Comparison of ENCODE assay signal across 8 cellular contexts in the genomic region with DNA sequence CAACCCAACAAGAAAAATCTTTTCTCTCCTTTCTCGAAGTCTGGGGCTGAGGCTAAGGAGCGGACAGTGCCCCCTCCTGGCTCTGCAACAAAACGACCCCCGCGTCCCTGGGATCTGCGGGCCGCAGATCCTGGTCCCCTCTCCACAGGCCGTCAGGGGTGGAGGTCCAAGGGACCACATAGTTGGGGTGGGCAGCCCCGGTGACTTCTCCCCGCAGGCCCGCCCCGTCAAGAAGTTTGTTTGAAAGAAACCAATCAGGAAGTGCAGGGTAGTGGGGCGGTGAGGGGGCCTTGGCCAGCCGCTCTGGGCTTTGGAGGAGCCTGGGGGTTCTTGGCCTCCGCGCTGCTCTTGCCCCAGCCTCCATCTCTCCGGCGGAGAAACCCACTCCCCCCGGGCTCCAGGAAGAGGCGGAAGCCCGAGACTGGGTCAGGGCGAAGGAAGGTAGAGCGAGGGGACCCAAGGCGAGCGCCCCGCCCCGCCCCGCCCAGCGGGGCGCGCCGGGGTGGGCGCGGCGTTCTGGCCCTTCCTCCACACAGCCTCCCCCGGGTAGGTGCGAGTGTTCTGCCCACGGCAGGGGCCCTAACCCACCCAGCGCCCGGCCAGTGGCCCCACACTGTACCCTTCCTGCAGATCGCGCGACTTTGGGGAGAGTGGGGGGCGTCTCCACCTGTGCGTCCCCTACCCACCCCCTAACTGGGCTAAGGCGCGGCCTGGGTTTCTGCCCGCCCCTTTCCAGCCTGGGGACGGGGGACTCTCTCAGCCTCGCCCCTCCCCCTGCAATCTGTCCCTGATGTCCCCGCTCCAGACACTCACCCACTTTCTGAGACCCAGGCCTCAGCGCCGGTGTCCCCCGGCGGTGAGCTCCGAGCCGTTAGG. TPM values are rescaled to one million over a fixed set of nuclear protein-coding genes. Genes with fewer than 3 reads are reported as not detected.
DNase-seq lines count a peak whose midpoint lies in the region; ATAC-seq and TF ChIP-seq lines count a peak whose summit lies in the region.

No MANE protein-coding gene starts in this region.

- ATAC-seq in activated naive CD8-positive, alpha-beta T cell treated with anti-CD3 and anti-CD28 coated beads, Interleukin-2, amount 10 ng/mL, durations not matched to agents 7 days and 5 days (ENCODE audit: low read depth), result peak; percentile 23
- no peak for ATAC-seq in GM18517 (IDR thresholded peaks at IDR 0.05; ENCODE audit: unreplicated experiment)

- no peaks in the 10 kb centered on the region for H3K9me3 ChIP-seq in hepatocyte (ENCODE audit: low read depth)
- no peaks in the 10 kb centered on the region for H3K9me3 ChIP-seq in skeletal muscle satellite cell (replicated peaks; ENCODE audit: low read length)

- H3K9ac ChIP-seq in skeletal muscle satellite cell (ENCODE audit: low read depth, low read length), result peak overlapping the region; percentile 69

- POLR2A ChIA-PET in activated naive CD8-positive, alpha-beta T cell treated with anti-CD3 and anti-CD28 coated beads, Interleukin-2, amount 10 ng/mL, durations not matched to agents 7 days and 5 days (lab: Charles Lee), result no interaction called here

- peaks cover 11% of the 10 kb centered on the region for H3K79me2 ChIP-seq in hepatocyte

- H3K36me3 Mint-ChIP-seq in activated naive CD8-positive, alpha-beta T cell treated with anti-CD3 and anti-CD28 coated beads, Interleukin-2, amount 10 ng/mL, durations not matched to agents 7 days and 5 days, result no peaks in the 10 kb centered on the region

- TF ChIP-seq CTCF in hepatocyte (IDR thresholded peaks at IDR 0.05; ENCODE audit: poor library complexity), result peak; percentile 65

- H3K9me2 ChIP-seq in hepatocyte (replicated peaks; ENCODE audit: insufficient read depth), result no peaks in the 10 kb centered on the region

- H3K27me3 ChIP-seq in hepatocyte (no peaks in the 10 kb centered on the region), skeletal muscle satellite cell (ENCODE audit: control insufficient read depth, insufficient read depth, low read length) (peaks cover 2% of the 10 kb centered on the region)

- no peak overlapping the region for H3K27ac Mint-ChIP-seq in activated naive CD8-positive, alpha-beta T cell treated with anti-CD3 and anti-CD28 coated beads, Interleukin-2, amount 10 ng/mL, durations not matched to agents 7 days and 5 days

- H3K9me3 Mint-ChIP-seq in activated naive CD8-positive, alpha-beta T cell treated with anti-CD3 and anti-CD28 coated beads, Interleukin-2, amount 10 ng/mL, durations not matched to agents 7 days and 5 days, result no peaks in the 10 kb centered on the region

- H2AFZ ChIP-seq in hepatocyte, result peak overlapping the region; percentile 89

- peaks cover 2% of the 10 kb centered on the region for H3K4me1 Mint-ChIP-seq in activated naive CD8-positive, alpha-beta T cell treated with anti-CD3 and anti-CD28 coated beads, Interleukin-2, amount 10 ng/mL, durations not matched to agents 7 days and 5 days

- no peaks in the 10 kb centered on the region for H4K20me1 ChIP-seq in hepatocyte (ENCODE audit: insufficient read depth, poor library complexity, severe bottlenecking)

- peak overlapping the region; percentile 64 for H3K27ac ChIP-seq in hepatocyte

- whole genome bisulfite sequencing in hepatocyte (ENCODE audit: low lambda C conversion rate, missing lambda C conversion rate), result 5% methylated on average over 23 of the region's 57 CpGs

- peaks cover 10% of the 10 kb centered on the region for H3K4me1 ChIP-seq in hepatocyte (ENCODE audit: insufficient read depth)
- no peaks in the 10 kb centered on the region for H3K4me1 ChIP-seq in skeletal muscle satellite cell (ENCODE audit: control insufficient read depth, insufficient read depth, low read length)

- DNase-seq in GM03348 (ENCODE audit: low spot score) (peak; percentile 55), NCI-H69 (lab: John Stamatoyannopoulos, UW) (peak; percentile 75), hepatocyte (ENCODE audit: low spot score) (peak; percentile 72), midbrain (lab: John Stamatoyannopoulos, UW) (no peak), Ammon's horn (ENCODE audit: low spot score) (no peak)
- peak; percentile 47 for DNase-seq in activated naive CD8-positive, alpha-beta T cell treated with anti-CD3 and anti-CD28 coated beads, Interleukin-2, amount 10 ng/mL, durations not matched to agents 7 days and 5 days

- peak overlapping the region; percentile 94 for H3K4me2 ChIP-seq in hepatocyte
- H3K4me2 ChIP-seq in skeletal muscle satellite cell (ENCODE audit: low read length), result peak overlapping the region; percentile 83

- peak overlapping the region; percentile 76 for H3K4me3 Mint-ChIP-seq in activated naive CD8-positive, alpha-beta T cell treated with anti-CD3 and anti-CD28 coated beads, Interleukin-2, amount 10 ng/mL, durations not matched to agents 7 days and 5 days

- peaks cover 12% of the 10 kb centered on the region for H3K27me3 Mint-ChIP-seq in activated naive CD8-positive, alpha-beta T cell treated with anti-CD3 and anti-CD28 coated beads, Interleukin-2, amount 10 ng/mL, durations not matched to agents 7 days and 5 days

- H3K4me3 ChIP-seq in hepatocyte (peak overlapping the region; percentile 85), skeletal muscle satellite cell (ENCODE audit: low read length) (peak overlapping the region; percentile 86)

- H3K36me3 ChIP-seq in hepatocyte (replicated peaks; ENCODE audit: insufficient read depth, low read depth) (no peaks in the 10 kb centered on the region), skeletal muscle satellite cell (ENCODE audit: insufficient read depth, low read length) (no peaks in the 10 kb centered on the region)

RNA-seq across cellular contexts. Expression of a gene that starts 1.3 kb away (rescaled TPM):
- total RNA-seq in activated naive CD8-positive, alpha-beta T cell treated with anti-CD3 and anti-CD28 coated beads, Interleukin-2, amount 10 ng/mL, durations not matched to agents 7 days and 5 days, result 10 to 100 TPM; 13.7 to 15.7 TPM
- total RNA-seq in hepatocyte, result 11.2 and 15.4 TPM in 2 replicates
- 41.8 and 51.7 TPM in 2 replicates for polyA plus RNA-seq in hepatocyte
- total RNA-seq in skeletal muscle satellite cell (2012; rRNA removed), result 1.0 and 7.0 TPM in 2 replicates

Comparison
In these comparisons a context has a peak if more than half of its experiments do, and no peak if none do; other contexts are left out.
1. DNase-seq: peak in GM03348 (single experiment), NCI-H69 (single experiment), activated naive CD8-positive, alpha-beta T cell treated with anti-CD3 and anti-CD28 coated beads, Interleukin-2, amount 10 ng/mL, durations not matched to agents 7 days and 5 days (single experiment) and hepatocyte (single experiment); none in midbrain (single experiment) and Ammon's horn (single experiment).